ENCODE assay signal across 17 cellular contexts in genomic region chr2:120444691-120445240, GRCh38.
A peak's percentile ranks its signal among the peaks of the same experiment; 100 is the strongest.
DNase-seq lines count a peak whose midpoint lies in the region; ATAC-seq, FAIRE-seq and TF ChIP-seq lines count a peak whose summit lies in the region.
"Had no signal": no experiment of that assay in that cellular context is flagged by ENCODE, and none has a peak within 500 bp of the region (broad histone marks: within the 10 kb centered on the region; RNA-seq: fewer than 3 reads in every experiment).

No MANE protein-coding gene starts in this region.

- no peak overlapping the region for H3K4ac ChIP-seq in H1 (replicated peaks; ENCODE audit: insufficient read length, low read depth, low read length)

- 0 out of 2 replicates have a peak overlapping the region, but pooled peaks have one; percentile 46 for H2BK15ac ChIP-seq in H1 (ENCODE audit: low read length)

- H3K4me1 Mint-ChIP-seq in natural killer cell treated with Interleukin-12 subunit alpha and Interleukin-12 subunit beta and Interleukin-15 and Interleukin-18, amount 100 ng/mL, for 72 hours (ENCODE audit: low read depth in 2 of 2), result peaks cover 0 to 5% of the 10 kb centered on the region in 2 donors
- H3K4me1 Mint-ChIP-seq in natural killer cell, result peaks cover 0 to 5% of the 10 kb centered on the region in 2 donors
- H3K4me1 Mint-ChIP-seq in activated CD8-positive, alpha-beta memory T cell treated with anti-CD3 and anti-CD28 coated beads, Interleukin-2, amount 10 ng/mL, durations not matched to agents 7 days and 5 days, result peaks cover 3% of the 10 kb centered on the region

- H3K14ac ChIP-seq in H1 (ENCODE audit: insufficient read length), result no peak overlapping the region

- TF ChIP-seq EP300 in H1 (IDR thresholded peaks at IDR 0.05; ENCODE audit: borderline replicate concordance in 1 of 2, low read depth in 2 of 2, low read length in 2 of 2), result no peak
- no peak for TF ChIP-seq EP300 in sigmoid colon (IDR thresholded peaks at IDR 0.05)

- H3K9ac ChIP-seq in H1 (replicated peaks in 1 of 4; ENCODE audit: extremely low read depth in 1 of 4, low read depth in 3 of 4, low read length in 3 of 4), result no peak overlapping the region
- H3K9ac ChIP-seq: BLaER1 treated with 17β-estradiol and CSF1 and Interleukin-3, amounts not matched to agents 10 nM and 100 nM had no signal

- H3K4me3 ChIP-seq in H1 (ENCODE audit: extremely low read depth in 1 of 4, insufficient read depth in 2 of 4, low read depth in 3 of 4, low read length in 4 of 4) (no peak overlapping the region), sigmoid colon (no peak overlapping the region)
- H3K4me3 ChIP-seq: BLaER1 treated with 17β-estradiol and CSF1 and Interleukin-3, amounts not matched to agents 10 nM and 100 nM; GM23338 had no signal

- H3K79me1 ChIP-seq in H1 (ENCODE audit: low read depth, low read length), result no peaks in the 10 kb centered on the region

- 84% methylated on average over 9 of the region's 9 CpGs; no CpG with 5 or more reads in 1 of the 2 experiments for WGBS in H1 (ENCODE audit: extremely low coverage in 1 of 2, insufficient coverage in 1 of 2, insufficient read length in 1 of 2, insufficient replicate concordance in 2 of 2, low coverage in 1 of 2, low lambda C conversion rate in 2 of 2, missing lambda C conversion rate in 1 of 2), 2 experiments
- WGBS in sigmoid colon, 2 donors, result 90 to 94% methylated on average over 9 of the region's 9 CpGs

- no peaks in the 10 kb centered on the region for H3K36me3 ChIP-seq in H1 (ENCODE audit: control insufficient read depth in 2 of 4, insufficient read depth in 4 of 4, low read length in 3 of 4)
- H3K36me3 ChIP-seq in sigmoid colon, result no peaks in the 10 kb centered on the region
- H3K36me3 ChIP-seq: BLaER1 treated with 17β-estradiol and CSF1 and Interleukin-3, amounts not matched to agents 10 nM and 100 nM had no signal

- no peak overlapping the region for H3K18ac ChIP-seq in H1 (ENCODE audit: extremely low read depth, low read length)

- H3K27me3 ChIP-seq in H1 (replicated peaks in 1 of 4; ENCODE audit: control insufficient read depth in 3 of 4, extremely low read depth in 1 of 4, insufficient read depth in 3 of 4, low read length in 3 of 4) (peaks cover 4 to 50% (median 46%) of the 10 kb centered on the region in 4 experiments), sigmoid colon (peaks cover 10 to 37% (median 18%) of the 10 kb centered on the region in 3 donors)

- H3K4me3 Mint-ChIP-seq in natural killer cell treated with Interleukin-12 subunit alpha and Interleukin-12 subunit beta and Interleukin-15 and Interleukin-18, amount 100 ng/mL, for 72 hours, result no peak overlapping the region
- H3K4me3 Mint-ChIP-seq in natural killer cell, result no peak overlapping the region
- H3K4me3 Mint-ChIP-seq in activated CD8-positive, alpha-beta memory T cell treated with anti-CD3 and anti-CD28 coated beads, Interleukin-2, amount 10 ng/mL, durations not matched to agents 7 days and 5 days, result no peak overlapping the region
- H3K4me3 Mint-ChIP-seq: B cell; CD8-positive, alpha-beta T cell; GM23338; HFFc6 had no signal

- no peak overlapping the region for H2BK120ac ChIP-seq in H1 (replicated peaks; ENCODE audit: low read depth, low read length)

- H2AFZ ChIP-seq in H1 (ENCODE audit: low read length), result no peak overlapping the region

- H2BK20ac ChIP-seq in H1 (ENCODE audit: low read length), result no peak overlapping the region

- TF ChIP-seq POLR2A in H1 (IDR thresholded peaks at IDR 0.05; ENCODE audit: control extremely low read depth in 1 of 2, low read depth in 2 of 2, low read length in 2 of 2) (no peak), sigmoid colon (IDR thresholded peaks at IDR 0.05) (no peak)

- TF ChIP-seq RAD21 in H1 (IDR thresholded peaks at IDR 0.05 in 1 of 2, conservative IDR thresholded peaks at IDR 0.05 in 1 of 2; ENCODE audit: low read depth in 2 of 2, low read length in 2 of 2), result no peak

- H3K27ac Mint-ChIP-seq in natural killer cell treated with Interleukin-12 subunit alpha and Interleukin-12 subunit beta and Interleukin-15 and Interleukin-18, amount 100 ng/mL, for 72 hours, result no peak overlapping the region
- no peak overlapping the region for H3K27ac Mint-ChIP-seq in natural killer cell
- no peak overlapping the region for H3K27ac Mint-ChIP-seq in activated CD8-positive, alpha-beta memory T cell treated with anti-CD3 and anti-CD28 coated beads, Interleukin-2, amount 10 ng/mL, durations not matched to agents 7 days and 5 days
- H3K27ac Mint-ChIP-seq: B cell; CD8-positive, alpha-beta T cell; GM23338; HFFc6 had no signal

- H3K4me1 ChIP-seq in H1 (replicated peaks in 1 of 4; ENCODE audit: control insufficient read depth in 3 of 4, insufficient read depth in 4 of 4, low read length in 3 of 4) (peaks cover 0 to 7% (median 5%) of the 10 kb centered on the region in 4 experiments; a peak in 5 of 7 replicates), sigmoid colon (peaks cover 0 to 17% (median 13%) of the 10 kb centered on the region in 4 donors)

- H3K9me3 ChIP-seq in H1 (ENCODE audit: insufficient read depth in 2 of 2, low read depth in 1 of 2, low read length in 1 of 2) (no peaks in the 10 kb centered on the region), sigmoid colon (no peaks in the 10 kb centered on the region)

- H3K27ac ChIP-seq in H1 (ENCODE audit: low read depth, low read length), result no peak overlapping the region
- no peak overlapping the region for H3K27ac ChIP-seq in sigmoid colon
- H3K27ac ChIP-seq: BLaER1 treated with 17β-estradiol and CSF1 and Interleukin-3, amounts not matched to agents 10 nM and 100 nM; HL-60 had no signal

- no peak overlapping the region for H4K5ac ChIP-seq in H1 (ENCODE audit: insufficient read length, low read depth, low read length)

- no peak overlapping the region for H2BK12ac ChIP-seq in H1 (ENCODE audit: low read depth, low read length)

- no peak for FAIRE-seq in H1 (lab: Jason Lieb, UNC)
- FAIRE-seq: G401.6, GM12891 had no signal

- H3K36me3 Mint-ChIP-seq in natural killer cell treated with Interleukin-12 subunit alpha and Interleukin-12 subunit beta and Interleukin-15 and Interleukin-18, amount 100 ng/mL, for 72 hours, result no peaks in the 10 kb centered on the region
- no peaks in the 10 kb centered on the region for H3K36me3 Mint-ChIP-seq in natural killer cell
- no peaks in the 10 kb centered on the region for H3K36me3 Mint-ChIP-seq in activated CD8-positive, alpha-beta memory T cell treated with anti-CD3 and anti-CD28 coated beads, Interleukin-2, amount 10 ng/mL, durations not matched to agents 7 days and 5 days
- H3K36me3 Mint-ChIP-seq: CD8-positive, alpha-beta T cell had no signal

- peaks cover 32 to 42% of the 10 kb centered on the region in 2 donors for H3K27me3 Mint-ChIP-seq in natural killer cell treated with Interleukin-12 subunit alpha and Interleukin-12 subunit beta and Interleukin-15 and Interleukin-18, amount 100 ng/mL, for 72 hours
- H3K27me3 Mint-ChIP-seq in natural killer cell (ENCODE audit: low read depth in 2 of 2), result peaks cover 42 to 45% of the 10 kb centered on the region in 2 donors
- peaks cover 46% of the 10 kb centered on the region for H3K27me3 Mint-ChIP-seq in activated CD8-positive, alpha-beta memory T cell treated with anti-CD3 and anti-CD28 coated beads, Interleukin-2, amount 10 ng/mL, durations not matched to agents 7 days and 5 days

- no peak overlapping the region for H3K4me2 ChIP-seq in H1 (ENCODE audit: insufficient read depth in 1 of 2, low read depth in 2 of 2, low read length in 2 of 2)
- H3K4me2 ChIP-seq: GM23338 had no signal

- POLR2A ChIA-PET in H1 (lab: Charles Lee; ENCODE audit: partially characterized antibody), result interaction anchor here (2.4 kb wide), 1 partner anchor 8 kb away, joined by 9 read pairs; no protein-coding TSS in a partner anchor

- intact Hi-C loops in natural killer cell (cut with micrococcal nuclease), result no loop called here
- intact Hi-C loops in sigmoid colon (cut with DNase I), result no loop called here

- peak; percentile 44 for DNase-seq in natural killer cell treated with Interleukin-12 subunit alpha and Interleukin-12 subunit beta and Interleukin-15 and Interleukin-18, amount 100 ng/mL, for 72 hours (ENCODE audit: low spot score)
- no peak for DNase-seq in natural killer cell
- DNase-seq in H1 (ENCODE audit: low read depth in 1 of 2, low spot score in 2 of 2), result no peak
- peak; percentile 48 for DNase-seq in sigmoid colon
- DNase-seq in GM19240 (ENCODE audit: insufficient read length, low spot score), result no peak
- DNase-seq in activated CD8-positive, alpha-beta memory T cell treated with anti-CD3 and anti-CD28 coated beads, Interleukin-2, amount 10 ng/mL, durations not matched to agents 7 days and 5 days, result no peak
- DNase-seq in activated CD4-positive, alpha-beta T cell treated with anti-CD3 and anti-CD28 coated beads for 1 hour, result no peak
- DNase-seq: Calu3; CD8-positive, alpha-beta T cell; HFFc6 had no signal

- H3K56ac ChIP-seq in H1 (replicated peaks; ENCODE audit: insufficient read length, low read depth, low read length), result no peak overlapping the region

- H3K79me2 ChIP-seq in H1 (ENCODE audit: control insufficient read depth in 1 of 2, insufficient read depth in 2 of 2, low read length in 2 of 2), result no peaks in the 10 kb centered on the region

- no peaks in the 10 kb centered on the region for H4K20me1 ChIP-seq in H1 (replicated peaks in 1 of 2; ENCODE audit: control insufficient read depth in 1 of 2, insufficient read depth in 2 of 2, low read length in 2 of 2)

- H2AK5ac ChIP-seq in H1 (ENCODE audit: low read depth, low read length), result no peak overlapping the region

- no peak overlapping the region for H4K91ac ChIP-seq in H1 (replicated peaks; ENCODE audit: insufficient read length, low read length)

- peaks cover 10% of the 10 kb centered on the region for H3K23me2 ChIP-seq in H1 (ENCODE audit: low read depth, low read length)

- H2BK5ac ChIP-seq in H1 (ENCODE audit: low read depth, low read length), result no peak overlapping the region

- ATAC-seq in natural killer cell treated with Interleukin-12 subunit alpha and Interleukin-12 subunit beta and Interleukin-15 and Interleukin-18, amount 100 ng/mL, for 72 hours, result no peak
- ATAC-seq in natural killer cell, result no peak
- no peak for ATAC-seq in activated CD8-positive, alpha-beta memory T cell treated with anti-CD3 and anti-CD28 coated beads, Interleukin-2, amount 10 ng/mL, durations not matched to agents 7 days and 5 days
- ATAC-seq: CD8-positive, alpha-beta T cell; GM23338; HCT116 had no signal

- TF ChIP-seq CTCF in natural killer cell (IDR thresholded peaks at IDR 0.05), result no peak
- no peak for TF ChIP-seq CTCF in H1 (IDR thresholded peaks at IDR 0.05; ENCODE audit: control extremely low read depth in 1 of 3, insufficient read depth in 1 of 3, low read depth in 1 of 3, low read length in 3 of 3)
- TF ChIP-seq CTCF in sigmoid colon (IDR thresholded peaks at IDR 0.05), result no peak

- no peaks in the 10 kb centered on the region for H3K9me3 Mint-ChIP-seq in natural killer cell treated with Interleukin-12 subunit alpha and Interleukin-12 subunit beta and Interleukin-15 and Interleukin-18, amount 100 ng/mL, for 72 hours
- no peaks in the 10 kb centered on the region for H3K9me3 Mint-ChIP-seq in natural killer cell
- H3K9me3 Mint-ChIP-seq in activated CD8-positive, alpha-beta memory T cell treated with anti-CD3 and anti-CD28 coated beads, Interleukin-2, amount 10 ng/mL, durations not matched to agents 7 days and 5 days (ENCODE audit: low read depth), result no peaks in the 10 kb centered on the region
- H3K9me3 Mint-ChIP-seq: CD8-positive, alpha-beta T cell; GM23338; HFFc6 had no signal

- H4K8ac ChIP-seq in H1 (ENCODE audit: extremely low read depth, insufficient read depth, low read length), result no peak overlapping the region

- CTCF ChIA-PET in H1 (lab: Charles Lee; ENCODE audit: partially characterized antibody), result interaction anchor here (0.7 to 1.8 kb wide), 7 partner anchors 11 to 236 kb away, joined by 3 to 5 read pairs (median 3); no protein-coding TSS in a partner anchor
- CTCF ChIA-PET in activated CD8-positive, alpha-beta memory T cell treated with anti-CD3 and anti-CD28 coated beads, Interleukin-2, amount 10 ng/mL, durations not matched to agents 7 days and 5 days (lab: Charles Lee), result no interaction called here

- H3K23ac ChIP-seq in H1 (ENCODE audit: insufficient read length), result no peak overlapping the region

Comparison
In these comparisons a context has a peak if more than half of its experiments do, and no peak if none do; other contexts are left out.
1. DNase-seq: peak in natural killer cell treated with Interleukin-12 subunit alpha and Interleukin-12 subunit beta and Interleukin-15 and Interleukin-18, amount 100 ng/mL, for 72 hours (single experiment) and sigmoid colon (single experiment); none in natural killer cell (single experiment), H1 (0 of 2), GM19240 (single experiment), activated CD8-positive, alpha-beta memory T cell treated with anti-CD3 and anti-CD28 coated beads, Interleukin-2, amount 10 ng/mL, durations not matched to agents 7 days and 5 days (single experiment) and activated CD4-positive, alpha-beta T cell treated with anti-CD3 and anti-CD28 coated beads for 1 hour (single experiment).